1 cellular context compared by ENCODE assay signal in the genomic region with DNA sequence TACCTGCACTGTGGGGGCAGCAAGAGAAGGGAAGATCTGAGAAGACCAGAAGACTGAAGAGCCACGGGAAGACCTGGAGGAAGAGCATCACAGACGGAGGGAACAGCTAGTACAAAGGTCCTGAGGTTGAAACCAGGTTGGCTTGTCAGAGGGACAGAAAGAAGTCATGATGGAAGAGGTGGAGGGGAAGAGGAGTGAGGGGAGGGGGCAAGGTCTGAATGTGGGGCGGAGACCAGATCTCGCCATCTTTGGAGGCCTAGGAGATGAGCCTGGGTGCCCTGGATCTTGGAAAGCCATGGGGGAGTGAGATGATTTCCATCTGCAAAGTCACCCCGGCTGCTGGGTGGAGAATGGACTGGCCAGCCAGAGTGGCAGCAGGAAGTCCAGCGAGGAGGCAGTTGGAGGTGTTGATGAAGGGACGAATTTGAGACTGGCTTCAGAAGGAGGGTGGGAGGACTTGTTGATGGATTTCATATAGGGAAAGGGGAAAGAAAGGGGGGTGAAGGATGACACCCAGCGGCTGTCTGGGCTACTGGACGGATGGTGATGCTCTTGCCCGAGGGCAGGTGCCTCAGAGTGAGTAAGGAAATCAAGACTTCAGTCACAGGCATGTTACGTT.
TF ChIP-seq lines count a peak whose summit lies in the region.

No MANE protein-coding gene starts in this region.

TF ChIP-seq in H1, 55 proteins besides CTCF, POLR2A, EP300 and RAD21:
- TF ChIP-seq KDM1A (IDR thresholded peaks at IDR 0.05; ENCODE audit: borderline replicate concordance, low read length) (0 out of 2 replicates have a peak, but pooled peaks have one; percentile 16), RBBP5 (IDR thresholded peaks at IDR 0.05; ENCODE audit: borderline replicate concordance, low read depth, low read length) (no peak)
